24 cellular contexts compared by ENCODE assay signal in the genomic region with DNA sequence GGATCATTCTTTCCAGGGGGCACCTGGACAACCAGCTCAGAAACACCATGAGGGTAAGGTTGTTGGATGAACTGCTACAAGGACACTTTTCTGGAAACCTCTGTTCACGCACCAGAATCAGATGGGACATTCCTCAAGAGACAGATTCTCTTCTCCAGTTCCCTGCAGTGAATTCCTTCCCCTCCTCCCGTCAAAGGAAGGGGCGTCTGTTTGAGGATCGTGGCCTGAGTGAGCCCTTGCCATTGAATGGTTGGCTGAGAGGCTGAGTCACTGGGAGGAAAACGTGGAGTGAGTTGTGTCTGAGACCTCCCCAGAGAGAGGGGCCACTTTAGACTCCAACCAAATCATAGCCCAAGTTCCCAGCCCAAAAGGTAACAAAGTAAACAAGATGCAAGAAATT.
"Had no signal": no experiment of that assay in that cellular context is flagged by ENCODE, and none has a peak within 500 bp of the region (broad histone marks: within the 10 kb centered on the region; RNA-seq: fewer than 3 reads in every experiment).

No MANE protein-coding gene starts in this region.

- H3K4me3 Mint-ChIP-seq: activated CD8-positive, alpha-beta T cell treated with anti-CD3 and anti-CD28 coated beads for 36 hours; activated naive CD8-positive, alpha-beta T cell treated with anti-CD3 and anti-CD28 coated beads, Interleukin-2, amount 10 ng/mL, durations not matched to agents 7 days and 5 days had no signal

- H3K9ac ChIP-seq: SK-N-SH had no signal

- H3K4me1 ChIP-seq: adrenal gland, breast epithelium, Peyer's patch, SJCRH30 had no signal

- H3K4me2 ChIP-seq: SK-N-SH had no signal

- DNase-seq: activated CD4-positive, alpha-beta T cell treated with anti-CD3 and anti-CD28 coated beads for 4 hours; activated CD8-positive, alpha-beta memory T cell treated with anti-CD3 and anti-CD28 coated beads, Interleukin-2, amount 50 U/mL, for 48 hours; activated CD8-positive, alpha-beta T cell treated with anti-CD3 and anti-CD28 coated beads for 36 hours; activated naive CD4-positive, alpha-beta T cell treated with anti-CD3 and anti-CD28 coated beads, Interleukin-2, amount 50 U/mL, for 16 hours; activated naive CD8-positive, alpha-beta T cell treated with anti-CD3 and anti-CD28 coated beads, Interleukin-2, amount 10 ng/mL, durations not matched to agents 7 days and 5 days; activated T-cell treated with anti-CD3 and anti-CD28 coated beads, Interleukin-2, amount 50 U/mL, for 1 hour; adrenal gland; anterior cingulate cortex; caudate nucleus; MG63; NCI-H1105; NCI-H1436; NCI-H1694 treated with DMSO at 0.1 percent for 48 hours; NCI-H2029 treated with DMSO at 0.1 percent for 48 hours; NCI-H510A treated with DMSO at 0.1 percent for 48 hours; NCI-H69; Peyer's patch; Right ventricle myocardium superior; SJCRH30; T-helper 1 cell; WERI-Rb-1 had no signal

- H3K9me3 Mint-ChIP-seq: activated CD8-positive, alpha-beta T cell treated with anti-CD3 and anti-CD28 coated beads for 36 hours; activated naive CD8-positive, alpha-beta T cell treated with anti-CD3 and anti-CD28 coated beads, Interleukin-2, amount 10 ng/mL, durations not matched to agents 7 days and 5 days had no signal

- H3K27me3 Mint-ChIP-seq: activated naive CD8-positive, alpha-beta T cell treated with anti-CD3 and anti-CD28 coated beads, Interleukin-2, amount 10 ng/mL, durations not matched to agents 7 days and 5 days had no signal

- H3K9me2 ChIP-seq: SK-N-SH had no signal

- H3K36me3 Mint-ChIP-seq: activated naive CD8-positive, alpha-beta T cell treated with anti-CD3 and anti-CD28 coated beads, Interleukin-2, amount 10 ng/mL, durations not matched to agents 7 days and 5 days had no signal

- H3K4me1 Mint-ChIP-seq: activated naive CD8-positive, alpha-beta T cell treated with anti-CD3 and anti-CD28 coated beads, Interleukin-2, amount 10 ng/mL, durations not matched to agents 7 days and 5 days had no signal

- H3K27ac ChIP-seq: adrenal gland, breast epithelium, Peyer's patch, RWPE1, SJCRH30, WERI-Rb-1 had no signal

- H3K27ac Mint-ChIP-seq: activated CD8-positive, alpha-beta T cell treated with anti-CD3 and anti-CD28 coated beads for 36 hours; activated naive CD8-positive, alpha-beta T cell treated with anti-CD3 and anti-CD28 coated beads, Interleukin-2, amount 10 ng/mL, durations not matched to agents 7 days and 5 days had no signal

- H3K9me3 ChIP-seq: adrenal gland, breast epithelium, MG63, Peyer's patch, SJCRH30, SK-N-SH had no signal

- H3K4me3 ChIP-seq: adrenal gland, breast epithelium, MG63, Peyer's patch, SJCRH30 had no signal

- H3K36me3 ChIP-seq: adrenal gland, breast epithelium, MG63, Peyer's patch, SJCRH30, WERI-Rb-1 had no signal

- H3K27me3 ChIP-seq: breast epithelium, Peyer's patch, SJCRH30 had no signal
